Comparison of ENCODE assay signal across 13 cellular contexts in the genomic region with DNA sequence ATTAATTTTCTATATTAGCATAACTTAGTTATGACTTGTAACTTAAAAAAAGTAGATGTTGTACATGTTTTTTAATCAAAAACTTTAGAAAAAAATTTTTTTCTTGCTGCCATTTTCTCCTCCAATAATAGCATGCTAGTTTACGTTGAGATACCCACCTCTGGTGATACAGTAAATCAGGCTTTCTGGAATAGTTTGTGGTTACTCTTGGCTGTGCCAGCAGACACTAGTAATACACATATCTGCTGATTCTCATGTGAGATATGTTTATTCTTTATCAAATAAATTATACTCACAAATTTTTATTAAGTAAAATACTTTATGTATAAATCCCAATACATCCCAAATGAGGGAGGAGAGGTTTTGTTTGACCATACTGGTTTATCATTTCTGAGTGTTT.
DNase-seq lines count a peak whose midpoint lies in the region; ATAC-seq, FAIRE-seq and TF ChIP-seq lines count a peak whose summit lies in the region.
"Had no signal": no experiment of that assay in that cellular context is flagged by ENCODE, and none has a peak within 500 bp of the region (broad histone marks: within the 10 kb centered on the region; RNA-seq: fewer than 3 reads in every experiment).

No MANE protein-coding gene starts in this region.

- H3K27me3 ChIP-seq in heart left ventricle, result no peaks in the 10 kb centered on the region
- H3K27me3 ChIP-seq in naive thymus-derived CD4-positive, alpha-beta T cell (ENCODE audit: control insufficient read depth in 2 of 2, insufficient read depth in 2 of 2, low read length in 2 of 2), result no peaks in the 10 kb centered on the region
- H3K27me3 ChIP-seq in upper lobe of right lung, result no peaks in the 10 kb centered on the region

- peaks cover 0 to 28% (median 25%) of the 10 kb centered on the region in 5 donors for H3K36me3 Mint-ChIP-seq in naive thymus-derived CD4-positive, alpha-beta T cell

- no peaks in the 10 kb centered on the region for H3K9me3 Mint-ChIP-seq in naive thymus-derived CD4-positive, alpha-beta T cell
- H3K9me3 Mint-ChIP-seq: WTC11 had no signal

- POLR2A ChIA-PET in naive thymus-derived CD4-positive, alpha-beta T cell (lab: Charles Lee), result interaction anchor here (1.1 to 1.9 kb wide), 4 partner anchors 94 to 168 kb away, joined by 4 to 5 read pairs (median 4); a partner anchor contains a TSS

- no peak for DNase-seq in heart left ventricle
- no peak for DNase-seq in cardiac septum (ENCODE audit: low spot score)
- DNase-seq in naive thymus-derived CD4-positive, alpha-beta T cell, result peak in 1 of 9 donors; percentile 7
- no peak for DNase-seq in upper lobe of right lung
- DNase-seq in RKO (ENCODE audit: low spot score), result no peak
- DNase-seq in CD1c-positive myeloid dendritic cell (ENCODE audit: extremely low spot score), result no peak
- DNase-seq: amygdala, left colon had no signal

- peak overlapping the region in 9 of 10 donors; percentile 24 to 81 (median 70) for H3K4me3 Mint-ChIP-seq in naive thymus-derived CD4-positive, alpha-beta T cell
- H3K4me3 Mint-ChIP-seq: B cell, WTC11 had no signal

- 58 to 79% (median 72%) methylated on average over 1 of the region's 1 CpG for WGBS in heart left ventricle, 4 donors

- FAIRE-seq in colon (lab: Jason Lieb, UNC), result peak; percentile 58

- TF ChIP-seq CTCF in heart left ventricle (IDR thresholded peaks at IDR 0.05), result no peak
- TF ChIP-seq CTCF in upper lobe of right lung (IDR thresholded peaks at IDR 0.05), result no peak

- no peak for TF ChIP-seq POLR2A in heart left ventricle (IDR thresholded peaks at IDR 0.05)

- intact Hi-C loops in heart left ventricle (cut with DNase I), result no loop called here
- intact Hi-C loops in cardiac septum (cut with DNase I), result no loop called here
- intact Hi-C loops in naive thymus-derived CD4-positive, alpha-beta T cell (cut with micrococcal nuclease), result loop anchor here (1.0 to 2.0 kb wide), 2 partner anchors 97 to 168 kb away; a partner anchor contains a TSS
- intact Hi-C loops in upper lobe of right lung (cut with DNase I), result no loop called here

- no peaks in the 10 kb centered on the region for H3K27me3 Mint-ChIP-seq in naive thymus-derived CD4-positive, alpha-beta T cell
- H3K27me3 Mint-ChIP-seq: B cell had no signal

- CTCF ChIA-PET in naive thymus-derived CD4-positive, alpha-beta T cell (lab: Charles Lee), result interaction anchor here (2.8 to 5.7 kb wide), 2 partner anchors 10 to 181 kb away, joined by 15 to 32 read pairs; no protein-coding TSS in a partner anchor

- H3K4me3 ChIP-seq in heart left ventricle (no peak overlapping the region), upper lobe of right lung (no peak overlapping the region)
- H3K4me3 ChIP-seq in naive thymus-derived CD4-positive, alpha-beta T cell (ENCODE audit: low read length), result no peak overlapping the region

- peak overlapping the region; percentile 65 to 99 (median 92) for H3K27ac Mint-ChIP-seq in naive thymus-derived CD4-positive, alpha-beta T cell

- peaks cover 0 to 57% (median 34%) of the 10 kb centered on the region in 12 donors for H3K4me1 ChIP-seq in heart left ventricle
- peaks cover 13 to 23% of the 10 kb centered on the region in 2 donors for H3K4me1 ChIP-seq in naive thymus-derived CD4-positive, alpha-beta T cell (ENCODE audit: control insufficient read depth in 2 of 2, insufficient read depth in 2 of 2, low read length in 2 of 2)
- peaks cover 39% of the 10 kb centered on the region for H3K4me1 ChIP-seq in upper lobe of right lung

- ATAC-seq in heart left ventricle, result no peak
- ATAC-seq in naive thymus-derived CD4-positive, alpha-beta T cell, result no peak
- no peak for ATAC-seq in upper lobe of right lung
- no peak for ATAC-seq in HG03159 (IDR thresholded peaks at IDR 0.05; ENCODE audit: unreplicated experiment)
- ATAC-seq: Panc1, WTC11 had no signal

- H3K9me3 ChIP-seq in heart left ventricle (no peaks in the 10 kb centered on the region), upper lobe of right lung (no peaks in the 10 kb centered on the region)
- no peaks in the 10 kb centered on the region for H3K9me3 ChIP-seq in naive thymus-derived CD4-positive, alpha-beta T cell (ENCODE audit: control insufficient read depth in 2 of 3, low read length in 3 of 3)

- peaks cover 24 to 82% (median 66%) of the 10 kb centered on the region in 7 donors for H3K4me1 Mint-ChIP-seq in naive thymus-derived CD4-positive, alpha-beta T cell

- peak overlapping the region in 9 of 12 donors; percentile 9 to 82 (median 55) for H3K27ac ChIP-seq in heart left ventricle
- peak overlapping the region; percentile 56 for H3K27ac ChIP-seq in naive thymus-derived CD4-positive, alpha-beta T cell (ENCODE audit: low read depth, low read length)
- H3K27ac ChIP-seq in upper lobe of right lung, result peak overlapping the region; percentile 32

- peaks cover 0 to 46% (median 24%) of the 10 kb centered on the region in 9 donors for H3K36me3 ChIP-seq in heart left ventricle
- peaks cover 0 to 7% (median 0%) of the 10 kb centered on the region in 3 experiments for H3K36me3 ChIP-seq in naive thymus-derived CD4-positive, alpha-beta T cell (ENCODE audit: control insufficient read depth in 2 of 3, insufficient read depth in 3 of 3, low read length in 3 of 3)
- peaks cover 22% of the 10 kb centered on the region for H3K36me3 ChIP-seq in upper lobe of right lung

Comparison
In these comparisons a context has a peak if more than half of its experiments do, and no peak if none do; other contexts are left out.
1. intact Hi-C loops: an anchor here in naive thymus-derived CD4-positive, alpha-beta T cell (1.0 to 2.0 kb wide); none called in heart left ventricle, cardiac septum and upper lobe of right lung.